ENCODE assay signal across 8 cellular contexts in genomic region chr16:27268376-27269299, GRCh38. TPM values are rescaled to one million over a fixed set of nuclear protein-coding genes. Genes with fewer than 3 reads are reported as not detected.
DNase-seq lines count a peak whose midpoint lies in the region; ATAC-seq, FAIRE-seq and TF ChIP-seq lines count a peak whose summit lies in the region.

Gene NSMCE1, minus strand, starts transcription at chr16:27268772. Its CDS starts 11,202 bp downstream, at chr16:27257570.

- H3K4me3 Mint-ChIP-seq in progenitor cell of endocrine pancreas (ENCODE audit: low read depth) = peak within 1 kb of the TSS; percentile 84

- H3K36me3 ChIP-seq in left ventricle myocardium inferior = no peaks in the 10 kb centered on the region

- peaks cover 5% of the 10 kb centered on the region for H3K4me1 Mint-ChIP-seq in progenitor cell of endocrine pancreas (ENCODE audit: low read depth)

- H3K36me3 Mint-ChIP-seq in progenitor cell of endocrine pancreas (ENCODE audit: insufficient read depth) = no peaks in the 10 kb centered on the region

- TF ChIP-seq POLR2A in GM12891 (IDR thresholded peaks at IDR 0.05; ENCODE audit: low read depth, low read length) = peak; percentile 90

- no peaks in the 10 kb centered on the region for H3K9me3 Mint-ChIP-seq in progenitor cell of endocrine pancreas (ENCODE audit: low read depth)

- peak within 1 kb of the TSS; percentile 87 for H3K27ac ChIP-seq in left ventricle myocardium inferior (replicated peaks)

- intact Hi-C loops in T-helper 1 cell treated with Interleukin-12 subunit alpha and Interleukin-12 subunit beta and Interleukin-4 antibody, amounts not matched to agents 30 ng/mL and 1 ng/mL, for 36 hours (cut with micrococcal nuclease) = loop anchor here (1.0 to 2.0 kb wide), 6 partner anchors 14 to 99 kb away; partner anchors contain the start of genes IL4R and KDM8
- intact Hi-C loops in left ventricle myocardium inferior (cut with micrococcal nuclease) = no loop called here

- peak; percentile 78 for DNase-seq in GM12891 (ENCODE audit: insufficient read length, low spot score)
- DNase-seq in NCI-H1436 treated with DMSO at 0.1 percent for 48 hours (lab: John Stamatoyannopoulos, UW) = peak; percentile 74
- DNase-seq in amniotic stem cell (lab: John Stamatoyannopoulos, UW) = peak; percentile 92
- peak; percentile 99 for DNase-seq in left ventricle myocardium inferior
- peak; percentile 75 for DNase-seq in progenitor cell of endocrine pancreas (ENCODE audit: low spot score, unreplicated experiment)
- peak; percentile 98 for DNase-seq in ureter (ENCODE audit: low spot score)

- H3K4me1 ChIP-seq in left ventricle myocardium inferior = peaks cover 22% of the 10 kb centered on the region

- ATAC-seq in HG02798 (IDR thresholded peaks at IDR 0.05; ENCODE audit: poor library complexity, unreplicated experiment) = peak; percentile 98

- peak within 1 kb of the TSS; percentile 93 for H3K27ac Mint-ChIP-seq in progenitor cell of endocrine pancreas

- no peaks in the 10 kb centered on the region for H3K9me3 ChIP-seq in left ventricle myocardium inferior (replicated peaks)

- peak within 1 kb of the TSS; percentile 83 for H3K4me3 ChIP-seq in left ventricle myocardium inferior

- H3K27me3 ChIP-seq in left ventricle myocardium inferior (ENCODE audit: low read depth) = no peaks in the 10 kb centered on the region

- TF ChIP-seq CTCF in left ventricle myocardium inferior (IDR thresholded peaks at IDR 0.05; ENCODE audit: borderline replicate concordance) = peak; percentile 48
- TF ChIP-seq CTCF in progenitor cell of endocrine pancreas (IDR thresholded peaks at IDR 0.05; ENCODE audit: unreplicated experiment) = no peak

- no peaks in the 10 kb centered on the region for H3K27me3 Mint-ChIP-seq in progenitor cell of endocrine pancreas

- peak; percentile 98 for FAIRE-seq in GM12891 (lab: Jason Lieb, UNC)

TF ChIP-seq in GM12891, 5 proteins besides CTCF, POLR2A, EP300 and RAD21:
- TF ChIP-seq SPI1 (IDR thresholded peaks at IDR 0.05; ENCODE audit: low read depth, low read length) = peak; percentile 52
- 0 out of 2 replicates have a peak, but pooled peaks have one; percentile 6 for TF ChIP-seq POU2F2 (IDR thresholded peaks at IDR 0.05; ENCODE audit: low read depth, low read length)
- no peak; the same call in none of the 2 replicates for TF ChIP-seq TAF1 (IDR thresholded peaks at IDR 0.05; ENCODE audit: low read depth, low read length)
- TF ChIP-seq POLR2AphosphoS5 (IDR thresholded peaks at IDR 0.05; ENCODE audit: low read depth, low read length) = peak; percentile 83
- peak; percentile 85 for TF ChIP-seq PAX5 (IDR thresholded peaks at IDR 0.05; ENCODE audit: insufficient read depth, low read length, severe bottlenecking)

RNA-seq across cellular contexts. Expression of gene NSMCE1, which starts in this region (rescaled TPM):
- polyA plus RNA-seq in GM12891 (2012; ENCODE audit: low read depth, missing spikeins) = 81.9 TPM
- total RNA-seq in T-helper 1 cell treated with Interleukin-12 subunit alpha and Interleukin-12 subunit beta and Interleukin-4 antibody, amounts not matched to agents 30 ng/mL and 1 ng/mL, for 36 hours = 87.5 and 93.9 TPM in 2 replicates
- total RNA-seq in left ventricle myocardium inferior (38.6 TPM), progenitor cell of endocrine pancreas (26.2 and 27.1 TPM in 2 replicates), ureter (66.1 TPM)

Comparison
In these comparisons a context has a peak if more than half of its experiments do, and no peak if none do; other contexts are left out.
1. Peak in every context shown above with its lines: DNase-seq, ATAC-seq, H3K4me3 ChIP-seq and H3K27ac ChIP-seq.